In the genomic region with DNA sequence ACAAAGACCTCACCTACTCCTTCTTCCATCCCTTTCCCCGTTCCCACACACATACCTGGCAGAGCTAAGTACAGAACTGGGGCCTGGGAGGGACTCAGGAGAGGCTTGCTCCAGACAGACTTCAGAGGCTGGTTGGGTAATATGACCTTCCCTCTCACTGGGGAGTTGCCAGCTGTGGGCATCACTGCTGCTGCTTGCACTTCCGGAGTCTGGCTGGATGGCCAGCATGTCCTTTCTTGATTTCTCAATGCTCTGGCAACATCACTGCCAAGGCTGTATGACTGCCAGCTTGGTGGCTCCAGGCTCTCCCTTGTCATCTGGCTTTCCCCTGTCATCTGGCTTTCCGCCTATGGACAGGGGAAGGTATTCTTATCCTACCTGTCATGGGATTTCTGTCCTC, we compare ENCODE assay signal across 20 cellular contexts. TPM values are rescaled to one million over a fixed set of nuclear protein-coding genes. Genes with fewer than 3 reads are reported as not detected.
DNase-seq lines count a peak whose midpoint lies in the region; ATAC-seq and TF ChIP-seq lines count a peak whose summit lies in the region.
"Had no signal": no experiment of that assay in that cellular context is flagged by ENCODE, and none has a peak within 500 bp of the region (broad histone marks: within the 10 kb centered on the region; RNA-seq: fewer than 3 reads in every experiment).

No MANE protein-coding gene starts in this region.

- TF ChIP-seq CTCF in RWPE2 (IDR thresholded peaks at IDR 0.05; ENCODE audit: poor library complexity, severe bottlenecking) (peak; percentile 5), right atrium auricular region (IDR thresholded peaks at IDR 0.05) (no peak)

- H3K4me1 ChIP-seq in RWPE2 (ENCODE audit: insufficient read depth, poor library complexity, severe bottlenecking) (peaks cover 6% of the 10 kb centered on the region), right atrium auricular region (peaks cover 0 to 5% of the 10 kb centered on the region in 2 donors), skeletal muscle tissue (ENCODE audit: control insufficient read depth in 3 of 3, insufficient read depth in 3 of 3, low read length in 3 of 3) (peaks cover 8 to 21% (median 14%) of the 10 kb centered on the region in 3 donors)
- H3K4me1 ChIP-seq: tibial artery had no signal

- no peaks in the 10 kb centered on the region for H3K36me3 ChIP-seq in RWPE2 (ENCODE audit: low read depth)
- no peaks in the 10 kb centered on the region for H3K36me3 ChIP-seq in right atrium auricular region
- no peaks in the 10 kb centered on the region for H3K36me3 ChIP-seq in skeletal muscle tissue (ENCODE audit: control insufficient read depth in 3 of 3, insufficient read depth in 3 of 3, low read length in 3 of 3)
- H3K36me3 ChIP-seq: gastroesophageal sphincter, tibial artery had no signal

- H3K9ac ChIP-seq in skeletal muscle tissue (ENCODE audit: low read depth in 1 of 3, low read length in 3 of 3): no peak overlapping the region
- H3K9ac ChIP-seq: parathyroid adenoma had no signal

- H3K27me3 ChIP-seq in RWPE2 (ENCODE audit: insufficient read depth, poor library complexity, severe bottlenecking): no peaks in the 10 kb centered on the region
- no peaks in the 10 kb centered on the region for H3K27me3 ChIP-seq in right atrium auricular region
- peaks cover 4 to 18% (median 15%) of the 10 kb centered on the region in 3 donors for H3K27me3 ChIP-seq in skeletal muscle tissue (ENCODE audit: control insufficient read depth in 3 of 3, insufficient read depth in 3 of 3, low read length in 3 of 3)

- H3K27ac ChIP-seq in RWPE2 (ENCODE audit: poor library complexity, severe bottlenecking): no peak overlapping the region
- no peak overlapping the region for H3K27ac ChIP-seq in right atrium auricular region
- H3K27ac ChIP-seq in skeletal muscle tissue (ENCODE audit: low read depth, low read length): peak overlapping the region; percentile 46
- H3K27ac ChIP-seq: gastroesophageal sphincter, parathyroid adenoma, SK-N-MC, tibial artery had no signal

- no peaks in the 10 kb centered on the region for H3K9me3 ChIP-seq in RWPE2 (ENCODE audit: severe bottlenecking)
- H3K9me3 ChIP-seq in right atrium auricular region: no peaks in the 10 kb centered on the region
- H3K9me3 ChIP-seq in skeletal muscle tissue (ENCODE audit: control insufficient read depth in 3 of 3, low read length in 3 of 3): no peaks in the 10 kb centered on the region
- H3K9me3 ChIP-seq: gastroesophageal sphincter, tibial artery had no signal

- DNase-seq in NCI-H446 treated with DMSO at 0.1 percent for 48 hours (lab: John Stamatoyannopoulos, UW) (peak; percentile 25), NCI-H446 (lab: John Stamatoyannopoulos, UW) (no peak), RWPE2 (ENCODE audit: low spot score) (peak; percentile 57), right atrium auricular region (ENCODE audit: low spot score) (peak; percentile 60), superior temporal gyrus (ENCODE audit: extremely low spot score) (no peak)
- no peak for DNase-seq in stimulated activated CD4-positive, alpha-beta T cell treated with anti-CD3 and anti-CD28 coated beads, Interleukin-1b, Interleukin-23, amount 100 ng/mL, for 48 hours
- no peak for DNase-seq in stimulated activated CD4-positive, alpha-beta T cell treated with anti-CD3 and anti-CD28 coated beads, Interleukin-4, amount 100 ng/mL, for 1 hour
- DNase-seq: activated B cell treated with CpG ODN at 0.5 μM for 24 hours; activated naive CD8-positive, alpha-beta T cell treated with anti-CD3 and anti-CD28 coated beads for 36 hours; naive thymus-derived CD8-positive, alpha-beta T cell; NCI-H146; NCI-H524 treated with DMSO at 0.1 percent for 48 hours; tibial artery had no signal

- H3K4me3 ChIP-seq in RWPE2 (ENCODE audit: severe bottlenecking) (no peak overlapping the region), right atrium auricular region (no peak overlapping the region), skeletal muscle tissue (ENCODE audit: low read length in 3 of 3) (no peak overlapping the region)
- H3K4me3 ChIP-seq: gastroesophageal sphincter, GM23338, SK-N-MC, tibial artery had no signal

- ATAC-seq in RWPE2 (ENCODE audit: low read depth): peak; percentile 3; the same call in 1 of the 3 replicates
- ATAC-seq: gastroesophageal sphincter; GM23338; naive thymus-derived CD8-positive, alpha-beta T cell had no signal

RNA-seq across cellular contexts. Expression of a gene that starts 47.8 kb away (rescaled TPM):
- total RNA-seq in right atrium auricular region (1 to 10 TPM in 1 of 2 donors, under 1 TPM in 1; 0.67 to 4.4 TPM), skeletal muscle tissue (0.52 TPM)
- total RNA-seq: A673; endothelial cell of umbilical vein; naive thymus-derived CD8-positive, alpha-beta T cell had no signal

Comparison
In these comparisons a context has a peak if more than half of its experiments do, and no peak if none do; other contexts are left out.
1. DNase-seq: peak in NCI-H446 treated with DMSO at 0.1 percent for 48 hours (single experiment), RWPE2 (single experiment) and right atrium auricular region (single experiment); none in NCI-H446 (0 of 2), superior temporal gyrus (single experiment), stimulated activated CD4-positive, alpha-beta T cell treated with anti-CD3 and anti-CD28 coated beads, Interleukin-1b, Interleukin-23, amount 100 ng/mL, for 48 hours (single experiment) and stimulated activated CD4-positive, alpha-beta T cell treated with anti-CD3 and anti-CD28 coated beads, Interleukin-4, amount 100 ng/mL, for 1 hour (single experiment).